Comparison of ENCODE assay signal across 1 cellular context in the genomic region with DNA sequence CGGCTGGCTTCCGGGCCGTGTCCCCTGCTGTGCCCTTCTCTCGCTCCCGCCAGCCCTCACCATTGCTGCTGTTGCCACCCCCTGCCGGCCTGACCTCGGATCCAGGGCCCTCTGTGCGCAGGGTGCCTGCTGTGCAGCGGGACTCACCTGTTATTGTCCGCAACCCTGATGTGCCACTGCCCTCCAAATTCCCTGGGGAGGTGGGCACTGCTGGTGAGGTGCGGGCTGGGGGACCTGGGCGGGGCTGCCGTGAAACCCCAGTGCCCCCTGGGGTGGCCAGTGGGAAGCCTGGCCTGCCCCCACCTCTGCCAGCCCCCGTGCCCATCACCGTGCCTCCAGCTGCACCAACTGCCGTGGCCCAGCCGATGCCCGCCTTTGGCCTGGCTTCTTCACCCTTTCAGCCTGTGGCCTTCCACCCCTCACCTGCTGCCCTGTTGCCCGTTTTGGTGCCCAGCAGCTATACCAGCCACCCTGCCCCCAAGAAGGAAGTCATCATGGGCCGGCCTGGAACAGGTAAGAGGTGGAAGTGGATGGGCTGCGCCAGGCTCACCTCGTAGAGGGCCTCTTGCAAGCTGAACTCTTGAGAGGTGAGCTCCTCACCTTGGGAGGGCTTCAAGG.
TF ChIP-seq lines count a peak whose summit lies in the region.

No MANE protein-coding gene starts in this region.

TF ChIP-seq in SK-N-SH, 30 proteins besides CTCF, POLR2A, EP300 and RAD21 (continued from another document):
- no peak for TF ChIP-seq SMC3 (IDR thresholded peaks at IDR 0.05; ENCODE audit: low read depth, low read length)
